Comparison of ENCODE assay signal across 8 cellular contexts in genomic region chr3:125212096-125212508, GRCh38. TPM values are rescaled to one million over a fixed set of nuclear protein-coding genes. Genes with fewer than 3 reads are reported as not detected.
A peak's percentile ranks its signal among the peaks of the same experiment; 100 is the strongest.
DNase-seq lines count a peak whose midpoint lies in the region; ATAC-seq, FAIRE-seq and TF ChIP-seq lines count a peak whose summit lies in the region.

No MANE protein-coding gene starts in this region.

- no peaks in the 10 kb centered on the region for H3K36me3 ChIP-seq in CD8-positive, alpha-beta T cell (ENCODE audit: insufficient read depth, low read length)
- peaks cover 3% of the 10 kb centered on the region for H3K36me3 ChIP-seq in NT2/D1 (ENCODE audit: insufficient read depth, insufficient read length, low read length)
- H3K36me3 ChIP-seq in neuron (ENCODE audit: insufficient read depth, low read length) = no peaks in the 10 kb centered on the region

- no peaks in the 10 kb centered on the region for H3K9me3 ChIP-seq in CD8-positive, alpha-beta T cell (ENCODE audit: low read length)
- H3K9me3 ChIP-seq in NT2/D1 (ENCODE audit: insufficient read depth, low read length) = no peaks in the 10 kb centered on the region
- H3K9me3 ChIP-seq in neuron (ENCODE audit: low read length) = no peaks in the 10 kb centered on the region

- POLR2A ChIA-PET in CD8-positive, alpha-beta T cell (lab: Charles Lee) = no interaction called here

- peak overlapping the region; percentile 53 for H3K4me3 Mint-ChIP-seq in CD8-positive, alpha-beta T cell

- intact Hi-C loops in CD8-positive, alpha-beta T cell (cut with DNase I, micrococcal nuclease) = no loop called here

- H3K9ac ChIP-seq in NT2/D1 (ENCODE audit: insufficient read length, low read depth) = peak overlapping the region; percentile 97

- no peak overlapping the region for H3K27ac Mint-ChIP-seq in CD8-positive, alpha-beta T cell

- in situ Hi-C loops in GM13976 (cut with MboI; ENCODE audit: low sequenced_read_pairs, unreplicated experiment) = loop anchor here (10.0 kb wide), 1 partner anchor 223 kb away; no protein-coding TSS in a partner anchor

- peak overlapping the region; percentile 38 for H3K4me3 ChIP-seq in CD8-positive, alpha-beta T cell (ENCODE audit: low read depth, low read length)
- H3K4me3 ChIP-seq in NT2/D1 (ENCODE audit: insufficient read length, low read depth) (peak overlapping the region; percentile 79), fibroblast of pulmonary artery (replicated peaks; ENCODE audit: low read depth, low read length) (peak overlapping the region; percentile 47), neuron (ENCODE audit: low read length) (peak overlapping the region; percentile 42)

- H3K27me3 ChIP-seq in CD8-positive, alpha-beta T cell (ENCODE audit: insufficient read depth, low read length) = peaks cover 24% of the 10 kb centered on the region
- H3K27me3 ChIP-seq in NT2/D1 (ENCODE audit: insufficient read depth, insufficient read length) (peaks cover 8% of the 10 kb centered on the region), neuron (ENCODE audit: insufficient read depth, low read length) (peaks cover 40% of the 10 kb centered on the region)

- H3K4me1 Mint-ChIP-seq in CD8-positive, alpha-beta T cell (ENCODE audit: low read depth) = peaks cover 22% of the 10 kb centered on the region

- H2AFZ ChIP-seq in neuron (ENCODE audit: low read depth, low read length) = peak overlapping the region; percentile 83

- peaks cover 51% of the 10 kb centered on the region for H3K27me3 Mint-ChIP-seq in CD8-positive, alpha-beta T cell (ENCODE audit: low read depth)

- no peak for DNase-seq in CD8-positive, alpha-beta T cell
- no peak for DNase-seq in NT2/D1 (ENCODE audit: low read depth, low spot score)
- no peak for DNase-seq in fibroblast of pulmonary artery (ENCODE audit: low read depth)
- DNase-seq in GM19239 (ENCODE audit: insufficient read length, low spot score) = no peak
- DNase-seq in GM13976 (ENCODE audit: low spot score) = no peak
- no peak for DNase-seq in D341Med (ENCODE audit: low spot score)

- no peak overlapping the region for H3K27ac ChIP-seq in CD8-positive, alpha-beta T cell (ENCODE audit: low read depth, low read length)

- FAIRE-seq in GM19239 (lab: Jason Lieb, UNC) = no peak

- H3K9me3 Mint-ChIP-seq in CD8-positive, alpha-beta T cell = no peaks in the 10 kb centered on the region

- H3K36me3 Mint-ChIP-seq in CD8-positive, alpha-beta T cell = no peaks in the 10 kb centered on the region

- ATAC-seq in CD8-positive, alpha-beta T cell = no peak
- ATAC-seq in GM21723 (IDR thresholded peaks at IDR 0.05; ENCODE audit: unreplicated experiment) = no peak

- H3K4me1 ChIP-seq in CD8-positive, alpha-beta T cell (ENCODE audit: insufficient read depth, low read length) = peaks cover 6% of the 10 kb centered on the region
- H3K4me1 ChIP-seq in NT2/D1 (ENCODE audit: insufficient read depth, insufficient read length) = no peaks in the 10 kb centered on the region
- H3K4me1 ChIP-seq in neuron (ENCODE audit: insufficient read depth, low read length) = peaks cover 17% of the 10 kb centered on the region

- CTCF ChIA-PET in CD8-positive, alpha-beta T cell (lab: Charles Lee) = no interaction called here

- TF ChIP-seq CTCF in CD8-positive, alpha-beta T cell (IDR thresholded peaks at IDR 0.05) = no peak
- TF ChIP-seq CTCF in fibroblast of pulmonary artery (IDR thresholded peaks at IDR 0.05; ENCODE audit: low read length, missing control alignments) (no peak), GM13976 (IDR thresholded peaks at IDR 0.05; ENCODE audit: borderline replicate concordance, control extremely low read depth, extremely low read depth, insufficient read depth, missing control alignments) (no peak)

RNA-seq across cellular contexts. Expression of gene SLC12A8, which starts 0.4 kb away (rescaled TPM):
- total RNA-seq in CD8-positive, alpha-beta T cell = not detected
